Comparison of ENCODE assay signal across 8 cellular contexts in the genomic region with DNA sequence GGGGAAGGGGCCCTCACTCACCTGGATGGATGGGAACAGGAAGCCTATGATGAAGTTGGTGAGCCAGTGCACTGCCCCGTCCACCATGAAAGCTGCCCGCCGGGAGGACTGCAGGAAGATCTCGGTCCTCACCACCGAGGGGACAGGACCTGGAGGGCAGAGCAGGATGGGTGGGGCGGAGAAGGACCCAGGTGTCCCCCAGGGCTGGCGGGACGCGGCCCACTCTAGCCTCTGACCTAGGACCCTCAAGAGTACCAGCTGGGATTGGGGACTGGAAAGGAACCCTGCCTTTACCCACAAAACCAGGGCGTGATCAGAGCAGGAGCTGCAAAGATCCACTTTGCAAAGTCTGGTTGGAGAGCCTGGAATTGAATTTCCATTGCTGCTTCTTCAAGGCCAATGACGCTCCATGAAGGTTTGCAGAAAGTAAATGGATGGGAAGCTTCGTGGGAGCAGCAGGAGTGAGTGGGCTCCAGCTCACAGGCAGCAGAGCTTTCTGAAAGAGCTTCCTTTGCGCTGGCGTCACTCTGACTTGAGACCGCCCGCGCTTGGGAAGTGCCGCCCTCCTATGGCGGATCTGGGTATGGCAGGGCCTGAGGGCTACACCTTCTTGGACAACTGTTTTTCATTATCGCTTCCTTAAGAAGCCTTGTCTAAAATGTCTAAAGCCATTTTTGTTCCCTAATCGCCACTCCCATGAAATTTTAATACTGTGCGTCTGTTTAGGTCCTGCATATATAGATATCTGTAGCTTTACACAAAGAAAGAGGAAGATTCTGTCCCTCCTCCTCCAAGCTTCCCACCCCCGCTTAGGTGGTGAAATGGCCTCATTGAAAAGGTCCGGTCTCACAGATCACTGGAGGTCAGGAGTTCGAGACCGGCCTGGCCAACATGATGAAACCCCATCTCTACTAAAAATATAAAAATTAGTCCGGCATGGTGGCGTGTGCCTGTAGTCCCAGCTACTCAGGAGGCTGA. TPM values are rescaled to one million over a fixed set of nuclear protein-coding genes. Genes with fewer than 3 reads are reported as not detected.
DNase-seq lines count a peak whose midpoint lies in the region; ATAC-seq and TF ChIP-seq lines count a peak whose summit lies in the region.

No MANE protein-coding gene starts in this region.

- DNase-seq in A172 (ENCODE audit: low spot score) = peak; percentile 48
- DNase-seq in NCI-H2196 treated with DMSO at 0.1 percent for 48 hours (lab: John Stamatoyannopoulos, UW; ENCODE audit: unreplicated experiment) = peak; percentile 41
- DNase-seq in activated CD4-positive, alpha-beta T cell treated with anti-CD3 and anti-CD28 coated beads for 24 hours (ENCODE audit: low read depth in 2 of 2) = peak; percentile 71 to 79
- DNase-seq in central memory CD4-positive, alpha-beta T cell = peak; percentile 61
- DNase-seq in left lung = peak; percentile 80 to 94
- DNase-seq in stimulated activated CD4-positive, alpha-beta T cell treated with anti-CD3 and anti-CD28 coated beads, Interleukin-4, amount 100 ng/mL, for 24 hours = peak; percentile 86

- intact Hi-C loops in left lung (cut with DNase I) = no loop called here

- TF ChIP-seq CTCF in GM12875 (IDR thresholded peaks at IDR 0.05; ENCODE audit: borderline replicate concordance, insufficient read depth, low read depth, low read length) (peak; percentile 95), left lung (IDR thresholded peaks at IDR 0.05) (peak; percentile 93 to 95)

- no peak overlapping the region for H3K4me3 ChIP-seq in GM12875 (ENCODE audit: low read depth, low read length)
- no peak overlapping the region for H3K4me3 ChIP-seq in left lung

- no peaks in the 10 kb centered on the region for H3K9me3 ChIP-seq in left lung

- H3K4me1 ChIP-seq in left lung = peaks cover 0 to 4% of the 10 kb centered on the region in 2 donors

- no peak overlapping the region for H3K27ac ChIP-seq in left lung

- ATAC-seq in left lung (peak; percentile 95), GM18511 (IDR thresholded peaks at IDR 0.05; ENCODE audit: unreplicated experiment) (no peak)

- no peaks in the 10 kb centered on the region for H3K36me3 ChIP-seq in left lung

- no peaks in the 10 kb centered on the region for H3K27me3 ChIP-seq in left lung

RNA-seq across cellular contexts. Expression of gene SLC2A7, which starts 21.2 kb away (rescaled TPM):
- total RNA-seq in A172 (2014; rRNA removed; shearing (Covaris generic)) = not detected in 2 replicates
- total RNA-seq in left lung = under 1 TPM in 1 of 2 donors, not detected in 1; 0.18 TPM

RNA-seq across cellular contexts. Expression of gene CA6, which starts 59.4 kb away (rescaled TPM):
- total RNA-seq in A172 (2014; rRNA removed; shearing (Covaris generic)) = not detected in 2 replicates
- not detected for total RNA-seq in left lung
